In genomic region chr2:223957092-223957851, GRCh38 we compare ENCODE assay signal across 1 cellular context.
TF ChIP-seq lines count a peak whose summit lies in the region.

Gene MRPL44 (plus strand): TSS chr2:223957463. CDS start chr2:223957473, 10 bp downstream.

TF ChIP-seq in HEK293, 187 proteins besides CTCF, POLR2A, EP300 and RAD21 (continued from another document and continues in another):
- TF ChIP-seq ZNF138 (tag by site-specific recombination; IDR thresholded peaks at IDR 0.05; ENCODE audit: borderline replicate concordance) (0 out of 2 replicates have a peak, but pooled peaks have one; percentile 37), ZNF571 (tag by site-specific recombination; IDR thresholded peaks at IDR 0.05) (no peak), ZNF311 (tag by site-specific recombination; IDR thresholded peaks at IDR 0.05; ENCODE audit: borderline replicate concordance) (no peak), ZBTB8A (tag by site-specific recombination; IDR thresholded peaks at IDR 0.05) (peak; percentile 97), ZNF837 (tag by site-specific recombination; IDR thresholded peaks at IDR 0.05) (no peak), ZSCAN23 (tag by site-specific recombination; IDR thresholded peaks at IDR 0.05) (peak; percentile 85; the same call in 1 of the 2 replicates), ZNF19 (tag by site-specific recombination; IDR thresholded peaks at IDR 0.05; ENCODE audit: low read depth) (0 out of 2 replicates have a peak, but pooled peaks have one; percentile 6), ZBTB7A (tag by site-specific recombination; IDR thresholded peaks at IDR 0.05; ENCODE audit: low read depth) (peak; percentile 89), BCL11B (tag by site-specific recombination; IDR thresholded peaks at IDR 0.05; ENCODE audit: low read depth) (no peak), ZNF274 (IDR thresholded peaks at IDR 0.05; ENCODE audit: low read length) (no peak), ZNF274 (tag by site-specific recombination; IDR thresholded peaks at IDR 0.05; ENCODE audit: borderline replicate concordance) (no peak), ZFHX2 (tag by site-specific recombination; conservative IDR thresholded peaks at IDR 0.05) (peak; percentile 45), EGR2 (tag by site-specific recombination; IDR thresholded peaks at IDR 0.05; ENCODE audit: low read depth) (no peak), ZNF26 (tag by site-specific recombination; IDR thresholded peaks at IDR 0.05) (no peak), SP2 (tag by site-specific recombination; IDR thresholded peaks at IDR 0.05) (peak; percentile 78), ZNF248 (tag by site-specific recombination; IDR thresholded peaks at IDR 0.05) (no peak), ZFP69B (tag by site-specific recombination; IDR thresholded peaks at IDR 0.05) (peak; percentile 91), ZNF501 (tag by site-specific recombination; IDR thresholded peaks at IDR 0.05) (peak; percentile 99), KLF8 (tag by site-specific recombination; IDR thresholded peaks at IDR 0.05) (peak; percentile 99), ZNF677 (tag by site-specific recombination; IDR thresholded peaks at IDR 0.05) (no peak), ZNF777 (tag by site-specific recombination; IDR thresholded peaks at IDR 0.05; ENCODE audit: borderline replicate concordance) (peak; percentile 84; the same call in 1 of the 2 replicates), HOXC10 (CRISPR knock-in tag; IDR thresholded peaks at IDR 0.05) (no peak), ZNF585B (tag by site-specific recombination; IDR thresholded peaks at IDR 0.05) (peak; percentile 39; the same call in 1 of the 2 replicates), RBAK (tag by site-specific recombination; IDR thresholded peaks at IDR 0.05) (no peak), ZNF791 (tag by site-specific recombination; IDR thresholded peaks at IDR 0.05) (no peak), ZNF24 (tag by site-specific recombination; IDR thresholded peaks at IDR 0.05) (peak; percentile 87), ZXDB (tag by site-specific recombination; IDR thresholded peaks at IDR 0.05) (peak; percentile 96), ZFP41 (tag by site-specific recombination; IDR thresholded peaks at IDR 0.05; ENCODE audit: borderline replicate concordance) (0 out of 2 replicates have a peak, but pooled peaks have one; percentile 76), ZNF202 (tag by site-specific recombination; IDR thresholded peaks at IDR 0.05; ENCODE audit: borderline replicate concordance) (no peak), ZNF133 (tag by site-specific recombination; IDR thresholded peaks at IDR 0.05) (no peak), ZBTB21 (tag by site-specific recombination; IDR thresholded peaks at IDR 0.05) (no peak), ZNF518A (tag by site-specific recombination; conservative IDR thresholded peaks at IDR 0.05; ENCODE audit: low read depth) (peak; percentile 80), ZNF211 (tag by site-specific recombination; IDR thresholded peaks at IDR 0.05; ENCODE audit: low read depth) (no peak), ZEB2 (tag by site-specific recombination; IDR thresholded peaks at IDR 0.05) (peak; percentile 94), MZF1 (tag by site-specific recombination; IDR thresholded peaks at IDR 0.05; ENCODE audit: borderline replicate concordance) (no peak), ZBTB48 (tag by site-specific recombination; IDR thresholded peaks at IDR 0.05) (0 out of 2 replicates have a peak, but pooled peaks have one; percentile 51), ZNF48 (tag by site-specific recombination; IDR thresholded peaks at IDR 0.05) (no peak), ZNF302 (tag by site-specific recombination; IDR thresholded peaks at IDR 0.05; ENCODE audit: low read depth) (peak; percentile 85; the same call in 1 of the 2 replicates), ZNF830 (tag by site-specific recombination; IDR thresholded peaks at IDR 0.05; ENCODE audit: low read depth) (no peak), ZNF580 (tag by site-specific recombination; IDR thresholded peaks at IDR 0.05) (peak; percentile 88), ZNF184 (tag by site-specific recombination; IDR thresholded peaks at IDR 0.05) (peak; percentile 34; the same call in 1 of the 2 replicates), ZNF624 (tag by site-specific recombination; IDR thresholded peaks at IDR 0.05) (0 out of 2 replicates have a peak, but pooled peaks have one; percentile 62), GLI4 (tag by site-specific recombination; IDR thresholded peaks at IDR 0.05) (peak; percentile 95)
- TF ChIP-seq, protein P1, sequence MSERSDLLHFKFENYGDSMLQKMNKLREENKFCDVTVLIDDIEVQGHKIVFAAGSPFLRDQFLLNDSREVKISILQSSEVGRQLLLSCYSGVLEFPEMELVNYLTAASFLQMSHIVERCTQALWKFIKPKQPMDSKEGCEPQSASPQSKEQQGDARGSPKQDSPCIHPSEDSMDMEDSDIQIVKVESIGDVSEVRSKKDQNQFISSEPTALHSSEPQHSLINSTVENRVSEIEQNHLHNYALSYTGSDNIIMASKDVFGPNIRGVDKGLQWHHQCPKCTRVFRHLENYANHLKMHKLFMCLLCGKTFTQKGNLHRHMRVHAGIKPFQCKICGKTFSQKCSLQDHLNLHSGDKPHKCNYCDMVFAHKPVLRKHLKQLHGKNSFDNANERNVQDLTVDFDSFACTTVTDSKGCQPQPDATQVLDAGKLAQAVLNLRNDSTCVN (tag by site-specific recombination; optimal IDR thresholded peaks at IDR 0.05), result peak; percentile 55
- TF ChIP-seq, protein P2, sequence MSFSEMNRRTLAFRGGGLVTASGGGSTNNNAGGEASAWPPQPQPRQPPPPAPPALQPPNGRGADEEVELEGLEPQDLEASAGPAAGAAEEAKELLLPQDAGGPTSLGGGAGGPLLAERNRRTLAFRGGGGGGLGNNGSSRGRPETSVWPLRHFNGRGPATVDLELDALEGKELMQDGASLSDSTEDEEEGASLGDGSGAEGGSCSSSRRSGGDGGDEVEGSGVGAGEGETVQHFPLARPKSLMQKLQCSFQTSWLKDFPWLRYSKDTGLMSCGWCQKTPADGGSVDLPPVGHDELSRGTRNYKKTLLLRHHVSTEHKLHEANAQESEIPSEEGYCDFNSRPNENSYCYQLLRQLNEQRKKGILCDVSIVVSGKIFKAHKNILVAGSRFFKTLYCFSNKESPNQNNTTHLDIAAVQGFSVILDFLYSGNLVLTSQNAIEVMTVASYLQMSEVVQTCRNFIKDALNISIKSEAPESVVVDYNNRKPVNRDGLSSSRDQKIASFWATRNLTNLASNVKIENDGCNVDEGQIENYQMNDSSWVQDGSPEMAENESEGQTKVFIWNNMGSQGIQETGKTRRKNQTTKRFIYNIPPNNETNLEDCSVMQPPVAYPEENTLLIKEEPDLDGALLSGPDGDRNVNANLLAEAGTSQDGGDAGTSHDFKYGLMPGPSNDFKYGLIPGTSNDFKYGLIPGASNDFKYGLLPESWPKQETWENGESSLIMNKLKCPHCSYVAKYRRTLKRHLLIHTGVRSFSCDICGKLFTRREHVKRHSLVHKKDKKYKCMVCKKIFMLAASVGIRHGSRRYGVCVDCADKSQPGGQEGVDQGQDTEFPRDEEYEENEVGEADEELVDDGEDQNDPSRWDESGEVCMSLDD (tag by site-specific recombination; IDR thresholded peaks at IDR 0.05), result 0 out of 2 replicates have a peak, but pooled peaks have one; percentile 40
- TF ChIP-seq, protein P3, sequence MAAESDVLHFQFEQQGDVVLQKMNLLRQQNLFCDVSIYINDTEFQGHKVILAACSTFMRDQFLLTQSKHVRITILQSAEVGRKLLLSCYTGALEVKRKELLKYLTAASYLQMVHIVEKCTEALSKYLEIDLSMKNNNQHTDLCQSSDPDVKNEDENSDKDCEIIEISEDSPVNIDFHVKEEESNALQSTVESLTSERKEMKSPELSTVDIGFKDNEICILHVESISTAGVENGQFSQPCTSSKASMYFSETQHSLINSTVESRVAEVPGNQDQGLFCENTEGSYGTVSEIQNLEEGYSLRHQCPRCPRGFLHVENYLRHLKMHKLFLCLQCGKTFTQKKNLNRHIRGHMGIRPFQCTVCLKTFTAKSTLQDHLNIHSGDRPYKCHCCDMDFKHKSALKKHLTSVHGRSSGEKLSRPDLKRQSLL (tag by site-specific recombination; IDR thresholded peaks at IDR 0.05), result peak; percentile 87
- TF ChIP-seq, protein P4, sequence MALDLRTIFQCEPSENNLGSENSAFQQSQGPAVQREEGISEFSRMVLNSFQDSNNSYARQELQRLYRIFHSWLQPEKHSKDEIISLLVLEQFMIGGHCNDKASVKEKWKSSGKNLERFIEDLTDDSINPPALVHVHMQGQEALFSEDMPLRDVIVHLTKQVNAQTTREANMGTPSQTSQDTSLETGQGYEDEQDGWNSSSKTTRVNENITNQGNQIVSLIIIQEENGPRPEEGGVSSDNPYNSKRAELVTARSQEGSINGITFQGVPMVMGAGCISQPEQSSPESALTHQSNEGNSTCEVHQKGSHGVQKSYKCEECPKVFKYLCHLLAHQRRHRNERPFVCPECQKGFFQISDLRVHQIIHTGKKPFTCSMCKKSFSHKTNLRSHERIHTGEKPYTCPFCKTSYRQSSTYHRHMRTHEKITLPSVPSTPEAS (tag by site-specific recombination; IDR thresholded peaks at IDR 0.05), result peak; percentile 62; the same call in 1 of the 2 replicates
- TF ChIP-seq, protein P5, sequence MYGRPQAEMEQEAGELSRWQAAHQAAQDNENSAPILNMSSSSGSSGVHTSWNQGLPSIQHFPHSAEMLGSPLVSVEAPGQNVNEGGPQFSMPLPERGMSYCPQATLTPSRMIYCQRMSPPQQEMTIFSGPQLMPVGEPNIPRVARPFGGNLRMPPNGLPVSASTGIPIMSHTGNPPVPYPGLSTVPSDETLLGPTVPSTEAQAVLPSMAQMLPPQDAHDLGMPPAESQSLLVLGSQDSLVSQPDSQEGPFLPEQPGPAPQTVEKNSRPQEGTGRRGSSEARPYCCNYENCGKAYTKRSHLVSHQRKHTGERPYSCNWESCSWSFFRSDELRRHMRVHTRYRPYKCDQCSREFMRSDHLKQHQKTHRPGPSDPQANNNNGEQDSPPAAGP (tag by site-specific recombination; IDR thresholded peaks at IDR 0.05), result peak; percentile 91
- TF ChIP-seq, protein P6, sequence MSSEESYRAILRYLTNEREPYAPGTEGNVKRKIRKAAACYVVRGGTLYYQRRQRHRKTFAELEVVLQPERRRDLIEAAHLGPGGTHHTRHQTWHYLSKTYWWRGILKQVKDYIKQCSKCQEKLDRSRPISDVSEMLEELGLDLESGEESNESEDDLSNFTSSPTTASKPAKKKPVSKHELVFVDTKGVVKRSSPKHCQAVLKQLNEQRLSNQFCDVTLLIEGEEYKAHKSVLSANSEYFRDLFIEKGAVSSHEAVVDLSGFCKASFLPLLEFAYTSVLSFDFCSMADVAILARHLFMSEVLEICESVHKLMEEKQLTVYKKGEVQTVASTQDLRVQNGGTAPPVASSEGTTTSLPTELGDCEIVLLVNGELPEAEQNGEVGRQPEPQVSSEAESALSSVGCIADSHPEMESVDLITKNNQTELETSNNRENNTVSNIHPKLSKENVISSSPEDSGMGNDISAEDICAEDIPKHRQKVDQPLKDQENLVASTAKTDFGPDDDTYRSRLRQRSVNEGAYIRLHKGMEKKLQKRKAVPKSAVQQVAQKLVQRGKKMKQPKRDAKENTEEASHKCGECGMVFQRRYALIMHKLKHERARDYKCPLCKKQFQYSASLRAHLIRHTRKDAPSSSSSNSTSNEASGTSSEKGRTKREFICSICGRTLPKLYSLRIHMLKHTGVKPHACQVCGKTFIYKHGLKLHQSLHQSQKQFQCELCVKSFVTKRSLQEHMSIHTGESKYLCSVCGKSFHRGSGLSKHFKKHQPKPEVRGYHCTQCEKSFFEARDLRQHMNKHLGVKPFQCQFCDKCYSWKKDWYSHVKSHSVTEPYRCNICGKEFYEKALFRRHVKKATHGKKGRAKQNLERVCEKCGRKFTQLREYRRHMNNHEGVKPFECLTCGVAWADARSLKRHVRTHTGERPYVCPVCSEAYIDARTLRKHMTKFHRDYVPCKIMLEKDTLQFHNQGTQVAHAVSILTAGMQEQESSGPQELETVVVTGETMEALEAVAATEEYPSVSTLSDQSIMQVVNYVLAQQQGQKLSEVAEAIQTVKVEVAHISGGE (tag by site-specific recombination; conservative IDR thresholded peaks at IDR 0.05; ENCODE audit: low read depth), result peak; percentile 100
